ENCODE assay signal across 14 cellular contexts in genomic region chr3:59771760-59772159, GRCh38.
A peak's percentile ranks its signal among the peaks of the same experiment; 100 is the strongest.
DNase-seq lines count a peak whose midpoint lies in the region; ATAC-seq, FAIRE-seq and TF ChIP-seq lines count a peak whose summit lies in the region.
"Had no signal": no experiment of that assay in that cellular context is flagged by ENCODE, and none has a peak within 500 bp of the region (broad histone marks: within the 10 kb centered on the region; RNA-seq: fewer than 3 reads in every experiment).

No MANE protein-coding gene starts in this region.

- H3K27me3 ChIP-seq in astrocyte (ENCODE audit: insufficient read depth, low read length): no peaks in the 10 kb centered on the region
- H3K27me3 ChIP-seq: tibial nerve had no signal

- H3K27ac Mint-ChIP-seq in astrocyte (ENCODE audit: unreplicated experiment) (peak overlapping the region; percentile 93), glutamatergic neuron (ENCODE audit: unreplicated experiment) (no peak overlapping the region)

- in situ Hi-C loops in KBM-7 (cut with MboI; ENCODE audit: low pct_unique_long_range_greater_than_20kb, low sequenced_read_pairs): no loop called here

- no peak overlapping the region for H3K4me3 Mint-ChIP-seq in astrocyte (ENCODE audit: unreplicated experiment)
- H3K4me3 Mint-ChIP-seq in glutamatergic neuron (ENCODE audit: unreplicated experiment): no peak overlapping the region

- no peak overlapping the region for H3K4me3 ChIP-seq in astrocyte (ENCODE audit: insufficient read depth, low read depth, low read length)
- H3K4me3 ChIP-seq: tibial nerve had no signal

- H3K4me2 ChIP-seq in astrocyte (ENCODE audit: low read length): peak overlapping the region; percentile 38

- H3K9ac ChIP-seq in astrocyte (ENCODE audit: low read length): no peak overlapping the region

- H3K9me3 ChIP-seq in astrocyte (ENCODE audit: insufficient read depth, low read depth, low read length): no peaks in the 10 kb centered on the region
- H3K9me3 ChIP-seq: tibial nerve had no signal

- H3K36me3 Mint-ChIP-seq in astrocyte (ENCODE audit: low read depth, unreplicated experiment): no peaks in the 10 kb centered on the region
- H3K36me3 Mint-ChIP-seq in glutamatergic neuron (ENCODE audit: unreplicated experiment): no peaks in the 10 kb centered on the region

- TF ChIP-seq CTCF in astrocyte (IDR thresholded peaks at IDR 0.05; ENCODE audit: insufficient read depth, low read depth, low read length): no peak
- no peak for TF ChIP-seq CTCF in glutamatergic neuron (IDR thresholded peaks at IDR 0.05; ENCODE audit: partially characterized antibody, unreplicated experiment)

- H3K9me3 Mint-ChIP-seq in astrocyte (ENCODE audit: unreplicated experiment): peaks cover 3% of the 10 kb centered on the region
- peaks cover 5% of the 10 kb centered on the region for H3K9me3 Mint-ChIP-seq in glutamatergic neuron (ENCODE audit: unreplicated experiment)

- FAIRE-seq in astrocyte (lab: Jason Lieb, UNC): peak; percentile 93

- H3K4me1 Mint-ChIP-seq in astrocyte (ENCODE audit: low read depth, unreplicated experiment): peaks cover 38% of the 10 kb centered on the region
- H3K4me1 Mint-ChIP-seq in glutamatergic neuron (ENCODE audit: low read depth, unreplicated experiment): peaks cover 17% of the 10 kb centered on the region

- H3K27me3 Mint-ChIP-seq in astrocyte (ENCODE audit: low read depth, unreplicated experiment) (no peaks in the 10 kb centered on the region), glutamatergic neuron (ENCODE audit: unreplicated experiment) (peaks cover 5% of the 10 kb centered on the region)

- H3K4me1 ChIP-seq in astrocyte (ENCODE audit: insufficient read depth, low read length): peaks cover 25% of the 10 kb centered on the region

- H3K27ac ChIP-seq in astrocyte (ENCODE audit: low read depth, low read length): peak overlapping the region; percentile 45
- H3K27ac ChIP-seq: tibial nerve had no signal

- no peaks in the 10 kb centered on the region for H4K20me1 ChIP-seq in astrocyte (ENCODE audit: insufficient read depth, low read length)

- H3K79me2 ChIP-seq in astrocyte (ENCODE audit: insufficient read depth, low read length): no peaks in the 10 kb centered on the region

- no peak overlapping the region for H2AFZ ChIP-seq in astrocyte (ENCODE audit: low read depth, low read length)

- no peak for ATAC-seq in GM21528 (IDR thresholded peaks at IDR 0.05; ENCODE audit: low FRiP score, unreplicated experiment)

- no peaks in the 10 kb centered on the region for H3K36me3 ChIP-seq in astrocyte (ENCODE audit: insufficient read depth, low read length)
- H3K36me3 ChIP-seq: tibial nerve had no signal

- DNase-seq in AG20443 (ENCODE audit: low spot score) (peak; percentile 70), HS-5 (ENCODE audit: low read depth) (peak; percentile 84), astrocyte (ENCODE audit: low read depth) (peak; percentile 95), kidney tubule cell (ENCODE audit: low spot score) (peak; percentile 96), glutamatergic neuron (no peak), KBM-7 (no peak), NCI-H2171 treated with DMSO at 0.1 percent for 48 hours (lab: John Stamatoyannopoulos, UW) (no peak)
- DNase-seq: activated effector memory CD4-positive, alpha-beta T cell treated with anti-CD3 and anti-CD28 coated beads, Interleukin-2, amount 50 U/mL, for 16 hours; Calu3; foreskin melanocyte; NCI-H510A; stimulated activated CD4-positive, alpha-beta T cell treated with anti-CD3 and anti-CD28 coated beads, Interleukin-1b, Interleukin-23, amount 100 ng/mL, for 48 hours had no signal

Comparison
In these comparisons a context has a peak if more than half of its experiments do, and no peak if none do; other contexts are left out.
1. DNase-seq: peak in AG20443 (single experiment), HS-5 (single experiment), astrocyte (single experiment) and kidney tubule cell (single experiment); none in glutamatergic neuron (single experiment), KBM-7 (single experiment) and NCI-H2171 treated with DMSO at 0.1 percent for 48 hours (single experiment).